Comparison of ENCODE assay signal across 12 cellular contexts in the genomic region with DNA sequence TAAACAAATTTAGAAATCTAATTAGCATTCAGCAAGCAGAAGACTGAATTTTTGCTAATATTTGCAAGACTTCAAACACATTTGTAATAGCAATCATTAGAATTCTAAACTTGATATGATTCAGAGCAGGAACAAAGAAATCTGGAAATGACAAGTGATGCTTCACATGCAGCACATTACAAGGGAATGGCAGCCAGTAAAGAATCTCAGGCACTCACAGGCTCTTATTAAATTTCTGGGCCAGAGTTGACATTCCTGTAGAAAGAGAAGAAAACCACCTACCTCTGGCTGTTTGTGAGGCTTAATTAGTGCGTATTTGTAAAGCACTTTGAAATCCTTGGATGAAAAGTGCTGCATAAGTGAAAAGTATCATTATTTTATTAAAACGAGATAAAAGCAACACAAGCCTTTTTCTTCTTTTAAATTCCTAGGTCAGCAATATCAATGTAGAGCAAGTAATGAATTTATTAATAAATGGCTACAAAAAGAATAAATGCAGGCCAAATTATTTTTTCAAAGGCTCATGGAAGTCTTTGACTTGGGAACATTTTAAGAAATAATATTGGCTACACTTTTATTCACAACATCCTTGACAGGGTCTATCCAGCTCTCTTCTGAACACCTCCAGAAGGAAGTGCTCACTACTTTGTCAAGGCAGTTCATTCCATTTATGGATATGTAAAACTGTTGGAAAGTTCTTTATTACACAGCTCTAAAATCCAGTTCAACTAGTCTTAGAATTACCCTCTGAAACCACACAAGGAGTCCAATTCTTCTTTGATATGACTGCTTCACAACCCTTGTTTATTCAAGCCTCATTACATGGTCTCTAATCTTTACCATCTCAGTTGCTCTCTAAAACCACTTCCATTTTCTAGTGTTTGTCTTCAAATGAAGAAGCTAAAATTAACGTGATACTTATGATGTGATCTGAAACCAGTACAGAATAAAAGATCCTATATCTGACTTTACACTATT. TPM values are rescaled to one million over a fixed set of nuclear protein-coding genes. Genes with fewer than 3 reads are reported as not detected.
DNase-seq lines count a peak whose midpoint lies in the region; ATAC-seq and TF ChIP-seq lines count a peak whose summit lies in the region.
"Had no signal": no experiment of that assay in that cellular context is flagged by ENCODE, and none has a peak within 500 bp of the region (broad histone marks: within the 10 kb centered on the region; RNA-seq: fewer than 3 reads in every experiment).

No MANE protein-coding gene starts in this region.

- intact Hi-C loops in dorsolateral prefrontal cortex (cut with DNase I): no loop called here

- no peaks in the 10 kb centered on the region for H3K27me3 ChIP-seq in dorsolateral prefrontal cortex
- H3K27me3 ChIP-seq in effector memory CD4-positive, alpha-beta T cell (replicated peaks; ENCODE audit: control insufficient read depth, insufficient read depth, low read length, poor library complexity, severe bottlenecking): no peaks in the 10 kb centered on the region
- H3K27me3 ChIP-seq: vagina had no signal

- H3K4me3 Mint-ChIP-seq in central memory CD8-positive, alpha-beta T cell: no peak overlapping the region

- no peaks in the 10 kb centered on the region for H3K36me3 ChIP-seq in effector memory CD4-positive, alpha-beta T cell (ENCODE audit: control insufficient read depth, insufficient read depth, low read length)

- no peak overlapping the region for H3K27ac ChIP-seq in dorsolateral prefrontal cortex
- H3K27ac ChIP-seq in effector memory CD4-positive, alpha-beta T cell (ENCODE audit: insufficient read depth, low read length, poor library complexity, severe bottlenecking): no peak overlapping the region
- H3K27ac ChIP-seq: vagina had no signal

- no peaks in the 10 kb centered on the region for H3K27me3 Mint-ChIP-seq in central memory CD8-positive, alpha-beta T cell

- peak; percentile 63 for DNase-seq in DMS79 treated with DMSO at 0.1 percent for 48 hours (lab: John Stamatoyannopoulos, UW)
- DNase-seq in central memory CD8-positive, alpha-beta T cell (ENCODE audit: low spot score in 2 of 2): no peak
- DNase-seq in dorsolateral prefrontal cortex: no peak
- no peak for DNase-seq in GM10248 (ENCODE audit: extremely low spot score)
- no peak for DNase-seq in NAMALWA (ENCODE audit: low spot score)
- no peak for DNase-seq in effector memory CD4-positive, alpha-beta T cell
- DNase-seq: activated T-cell treated with anti-CD3 and anti-CD28 coated beads for 4 hours; left cardiac atrium; stimulated activated CD4-positive, alpha-beta T cell treated with anti-CD3 and anti-CD28 coated beads, Interleukin-15, amount 100 ng/mL, for 24 hours had no signal

- H3K4me3 ChIP-seq in dorsolateral prefrontal cortex: no peak overlapping the region
- H3K4me3 ChIP-seq in effector memory CD4-positive, alpha-beta T cell (ENCODE audit: insufficient read depth, low read depth, low read length, poor library complexity, severe bottlenecking): no peak overlapping the region
- H3K4me3 ChIP-seq: vagina had no signal

- POLR2A ChIA-PET in GM10248 (lab: Yijun Ruan, JAX): interaction anchor here (1.3 kb wide), 1 partner anchor 34 kb away, joined by 3 read pairs; no protein-coding TSS in a partner anchor

- ATAC-seq in GM19328 (IDR thresholded peaks at IDR 0.05; ENCODE audit: unreplicated experiment) (peak; percentile 56), HG03460 (IDR thresholded peaks at IDR 0.05; ENCODE audit: unreplicated experiment) (peak; percentile 71)
- ATAC-seq in central memory CD8-positive, alpha-beta T cell (replicated peaks; ENCODE audit: extremely low read depth, poor library complexity, severe bottlenecking): peak; percentile 24
- ATAC-seq: left cardiac atrium had no signal

- H3K9me3 ChIP-seq in effector memory CD4-positive, alpha-beta T cell (ENCODE audit: control insufficient read depth, low read length): no peaks in the 10 kb centered on the region
- H3K9me3 ChIP-seq: vagina had no signal

- peaks cover 10% of the 10 kb centered on the region for H3K4me1 Mint-ChIP-seq in central memory CD8-positive, alpha-beta T cell

- peaks cover 5% of the 10 kb centered on the region for H3K36me3 Mint-ChIP-seq in central memory CD8-positive, alpha-beta T cell (ENCODE audit: insufficient read depth)

- no peaks in the 10 kb centered on the region for H3K4me1 ChIP-seq in effector memory CD4-positive, alpha-beta T cell (ENCODE audit: control insufficient read depth, insufficient read depth, low read length, poor library complexity, severe bottlenecking)
- H3K4me1 ChIP-seq: vagina had no signal

- no peak overlapping the region for H3K27ac Mint-ChIP-seq in central memory CD8-positive, alpha-beta T cell (ENCODE audit: low read depth)

- H3K9me3 Mint-ChIP-seq in central memory CD8-positive, alpha-beta T cell: no peaks in the 10 kb centered on the region

- TF ChIP-seq CTCF in dorsolateral prefrontal cortex (IDR thresholded peaks at IDR 0.05 in 54 of 56, conservative IDR thresholded peaks at IDR 0.05 in 2 of 56; ENCODE audit: low read depth in 1 of 56, partially characterized antibody in 56 of 56) (no peak), GM10248 (IDR thresholded peaks at IDR 0.05; ENCODE audit: control extremely low read depth, extremely low read depth, low read depth, missing control alignments) (no peak)

- CTCF ChIA-PET in GM10248 (lab: Yijun Ruan, JAX): interaction anchor here (1.0 kb wide), 1 partner anchor 1301 kb away, joined by 3 read pairs; no protein-coding TSS in a partner anchor

RNA-seq across cellular contexts. Expression of a gene that starts 32.1 kb away (rescaled TPM):
- 10 to 100 TPM in 66 of 120 experiments, 1 to 10 TPM in 54; 5.2 to 13.9 (median 10.1) TPM for total RNA-seq in dorsolateral prefrontal cortex
